1 cellular context compared by ENCODE assay signal in genomic region chr16:85523602-85524364, GRCh38.
TF ChIP-seq lines count a peak whose summit lies in the region.

No MANE protein-coding gene starts in this region.

TF ChIP-seq in HepG2, 621 proteins besides CTCF, POLR2A, EP300 and RAD21 (continued from another document):
- TF ChIP-seq, protein P1, sequence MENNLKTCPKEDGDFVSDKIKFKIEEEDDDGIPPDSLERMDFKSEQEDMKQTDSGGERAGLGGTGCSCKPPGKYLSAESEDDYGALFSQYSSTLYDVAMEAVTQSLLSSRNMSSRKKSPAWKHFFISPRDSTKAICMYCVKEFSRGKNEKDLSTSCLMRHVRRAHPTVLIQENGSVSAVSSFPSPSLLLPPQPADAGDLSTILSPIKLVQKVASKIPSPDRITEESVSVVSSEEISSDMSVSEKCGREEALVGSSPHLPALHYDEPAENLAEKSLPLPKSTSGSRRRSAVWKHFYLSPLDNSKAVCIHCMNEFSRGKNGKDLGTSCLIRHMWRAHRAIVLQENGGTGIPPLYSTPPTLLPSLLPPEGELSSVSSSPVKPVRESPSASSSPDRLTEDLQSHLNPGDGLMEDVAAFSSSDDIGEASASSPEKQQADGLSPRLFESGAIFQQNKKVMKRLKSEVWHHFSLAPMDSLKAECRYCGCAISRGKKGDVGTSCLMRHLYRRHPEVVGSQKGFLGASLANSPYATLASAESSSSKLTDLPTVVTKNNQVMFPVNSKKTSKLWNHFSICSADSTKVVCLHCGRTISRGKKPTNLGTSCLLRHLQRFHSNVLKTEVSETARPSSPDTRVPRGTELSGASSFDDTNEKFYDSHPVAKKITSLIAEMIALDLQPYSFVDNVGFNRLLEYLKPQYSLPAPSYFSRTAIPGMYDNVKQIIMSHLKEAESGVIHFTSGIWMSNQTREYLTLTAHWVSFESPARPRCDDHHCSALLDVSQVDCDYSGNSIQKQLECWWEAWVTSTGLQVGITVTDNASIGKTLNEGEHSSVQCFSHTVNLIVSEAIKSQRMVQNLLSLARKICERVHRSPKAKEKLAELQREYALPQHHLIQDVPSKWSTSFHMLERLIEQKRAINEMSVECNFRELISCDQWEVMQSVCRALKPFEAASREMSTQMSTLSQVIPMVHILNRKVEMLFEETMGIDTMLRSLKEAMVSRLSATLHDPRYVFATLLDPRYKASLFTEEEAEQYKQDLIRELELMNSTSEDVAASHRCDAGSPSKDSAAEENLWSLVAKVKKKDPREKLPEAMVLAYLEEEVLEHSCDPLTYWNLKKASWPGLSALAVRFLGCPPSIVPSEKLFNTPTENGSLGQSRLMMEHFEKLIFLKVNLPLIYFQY (CRISPR knock-in tag; IDR thresholded peaks at IDR 0.05; ENCODE audit: borderline replicate concordance): no peak; the same call in 1 of the 2 replicates
- TF ChIP-seq ZFAT (CRISPR knock-in tag; conservative IDR thresholded peaks at IDR 0.05) (no peak), FOXK2 (IDR thresholded peaks at IDR 0.05) (peak; percentile 31; the same call in 1 of the 2 replicates), ZBTB40 (IDR thresholded peaks at IDR 0.05) (no peak), ZBTB40 (CRISPR knock-in tag; IDR thresholded peaks at IDR 0.05) (peak; percentile 52; the same call in 1 of the 2 replicates), SP5 (CRISPR knock-in tag; IDR thresholded peaks at IDR 0.05; ENCODE audit: borderline replicate concordance, low read depth) (peak; percentile 93), ZZZ3 (CRISPR knock-in tag; IDR thresholded peaks at IDR 0.05; ENCODE audit: borderline replicate concordance) (peak; percentile 66), GATAD2A (CRISPR knock-in tag; IDR thresholded peaks at IDR 0.05) (peak; percentile 68; the same call in 1 of the 2 replicates), ZSCAN31 (CRISPR knock-in tag; IDR thresholded peaks at IDR 0.05; ENCODE audit: low read depth) (no peak; the same call in 1 of the 2 replicates), IRF2 (CRISPR knock-in tag; IDR thresholded peaks at IDR 0.05) (peak; percentile 34; the same call in 1 of the 2 replicates), ELF4 (CRISPR knock-in tag; IDR thresholded peaks at IDR 0.05; ENCODE audit: borderline replicate concordance) (peak; percentile 63; the same call in 1 of the 2 replicates), ARNT2 (CRISPR knock-in tag; IDR thresholded peaks at IDR 0.05; ENCODE audit: low read depth) (peak; percentile 72; the same call in 1 of the 2 replicates), ZNF124 (CRISPR knock-in tag; IDR thresholded peaks at IDR 0.05) (no peak), TOE1 (CRISPR knock-in tag; IDR thresholded peaks at IDR 0.05) (no peak; the same call in 1 of the 2 replicates), ZNF205 (CRISPR knock-in tag; IDR thresholded peaks at IDR 0.05) (no peak), HDAC1 (CRISPR knock-in tag; IDR thresholded peaks at IDR 0.05) (peak; percentile 79)
- TF ChIP-seq, protein P2, sequence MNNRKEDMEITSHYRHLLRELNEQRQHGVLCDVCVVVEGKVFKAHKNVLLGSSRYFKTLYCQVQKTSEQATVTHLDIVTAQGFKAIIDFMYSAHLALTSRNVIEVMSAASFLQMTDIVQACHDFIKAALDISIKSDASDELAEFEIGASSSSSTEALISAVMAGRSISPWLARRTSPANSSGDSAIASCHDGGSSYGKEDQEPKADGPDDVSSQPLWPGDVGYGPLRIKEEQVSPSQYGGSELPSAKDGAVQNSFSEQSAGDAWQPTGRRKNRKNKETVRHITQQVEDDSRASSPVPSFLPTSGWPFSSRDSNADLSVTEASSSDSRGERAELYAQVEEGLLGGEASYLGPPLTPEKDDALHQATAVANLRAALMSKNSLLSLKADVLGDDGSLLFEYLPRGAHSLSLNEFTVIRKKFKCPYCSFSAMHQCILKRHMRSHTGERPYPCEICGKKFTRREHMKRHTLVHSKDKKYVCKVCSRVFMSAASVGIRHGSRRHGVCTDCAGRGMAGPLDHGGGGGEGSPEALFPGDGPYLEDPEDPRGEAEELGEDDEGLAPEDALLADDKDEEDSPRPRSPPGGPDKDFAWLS (CRISPR knock-in tag; IDR thresholded peaks at IDR 0.05; ENCODE audit: borderline replicate concordance): no peak
